1 cellular context compared by ENCODE assay signal in the genomic region with DNA sequence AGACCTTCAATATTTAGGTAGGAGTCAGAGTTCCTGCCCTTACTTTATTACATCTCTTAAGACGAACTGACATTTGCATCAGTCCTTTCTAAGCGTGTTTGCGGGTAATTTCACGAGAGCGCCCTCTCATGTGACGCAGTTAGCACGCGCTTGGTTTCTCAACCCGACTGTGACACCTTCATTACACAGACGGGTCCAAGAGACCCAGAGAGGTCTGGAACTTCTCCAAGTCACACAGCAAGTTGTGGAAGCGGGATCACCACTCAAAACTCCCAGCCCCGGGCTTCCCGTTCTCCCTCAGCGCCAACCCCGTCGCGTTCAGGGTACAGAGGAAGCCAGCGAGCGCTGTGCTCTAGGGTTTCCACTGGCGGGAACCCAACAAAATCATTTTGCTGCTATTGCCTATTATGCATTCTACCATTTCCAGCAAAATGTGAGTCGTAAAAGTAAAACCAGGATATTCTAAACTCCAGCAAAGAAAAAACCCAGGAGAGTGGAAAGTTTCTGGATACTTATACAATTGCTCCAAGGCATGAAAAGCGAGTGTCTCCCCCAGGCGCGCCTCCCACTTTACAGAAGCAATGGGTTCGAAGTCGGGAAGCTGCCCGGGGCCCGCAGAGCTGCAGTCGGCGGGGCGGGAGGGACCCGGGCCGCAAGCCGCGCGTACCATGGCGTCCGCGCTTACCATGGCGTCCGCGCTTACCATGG.
TF ChIP-seq lines count a peak whose summit lies in the region.

No MANE protein-coding gene starts in this region.

TF ChIP-seq in HepG2, 621 proteins besides CTCF, POLR2A, EP300 and RAD21 (continued from another document and continues in another):
- no peak for TF ChIP-seq ZNF800 (CRISPR knock-in tag; IDR thresholded peaks at IDR 0.05)
- TF ChIP-seq CEBPB (IDR thresholded peaks at IDR 0.05; ENCODE audit: borderline replicate concordance, low read depth, low read length), result peak; percentile 12; the same call in 1 of the 2 replicates
- peak; percentile 33; the same call in 1 of the 2 replicates for TF ChIP-seq ZNF34 (CRISPR knock-in tag; IDR thresholded peaks at IDR 0.05; ENCODE audit: borderline replicate concordance)
- no peak for TF ChIP-seq BCLAF1 (IDR thresholded peaks at IDR 0.05)
- TF ChIP-seq NFE2L1 (CRISPR knock-in tag; IDR thresholded peaks at IDR 0.05; ENCODE audit: borderline replicate concordance), result no peak
- peak; percentile 19; the same call in 1 of the 2 replicates for TF ChIP-seq ZNF274 (CRISPR knock-in tag; IDR thresholded peaks at IDR 0.05)
- TF ChIP-seq, protein P1, sequence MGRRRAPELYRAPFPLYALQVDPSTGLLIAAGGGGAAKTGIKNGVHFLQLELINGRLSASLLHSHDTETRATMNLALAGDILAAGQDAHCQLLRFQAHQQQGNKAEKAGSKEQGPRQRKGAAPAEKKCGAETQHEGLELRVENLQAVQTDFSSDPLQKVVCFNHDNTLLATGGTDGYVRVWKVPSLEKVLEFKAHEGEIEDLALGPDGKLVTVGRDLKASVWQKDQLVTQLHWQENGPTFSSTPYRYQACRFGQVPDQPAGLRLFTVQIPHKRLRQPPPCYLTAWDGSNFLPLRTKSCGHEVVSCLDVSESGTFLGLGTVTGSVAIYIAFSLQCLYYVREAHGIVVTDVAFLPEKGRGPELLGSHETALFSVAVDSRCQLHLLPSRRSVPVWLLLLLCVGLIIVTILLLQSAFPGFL (CRISPR knock-in tag; IDR thresholded peaks at IDR 0.05), result no peak
- 0 out of 2 replicates have a peak, but pooled peaks have one; percentile 12 for TF ChIP-seq ZNF558 (CRISPR knock-in tag; IDR thresholded peaks at IDR 0.05; ENCODE audit: borderline replicate concordance)
- TF ChIP-seq ELF4 (CRISPR knock-in tag; IDR thresholded peaks at IDR 0.05; ENCODE audit: borderline replicate concordance), result 0 out of 2 replicates have a peak, but pooled peaks have one; percentile 63
- no peak for TF ChIP-seq ADNP (CRISPR knock-in tag; IDR thresholded peaks at IDR 0.05)
- 0 out of 2 replicates have a peak, but pooled peaks have one; percentile 26 for TF ChIP-seq NR2C2 (CRISPR knock-in tag; IDR thresholded peaks at IDR 0.05; ENCODE audit: borderline replicate concordance)
- 0 out of 2 replicates have a peak, but pooled peaks have one; percentile 47 for TF ChIP-seq FOXC1 (CRISPR knock-in tag; IDR thresholded peaks at IDR 0.05; ENCODE audit: borderline replicate concordance)
- peak; percentile 24; the same call in 1 of the 2 replicates for TF ChIP-seq ZNF556 (CRISPR knock-in tag; IDR thresholded peaks at IDR 0.05; ENCODE audit: borderline replicate concordance)
- peak; percentile 11 for TF ChIP-seq SKI (IDR thresholded peaks at IDR 0.05; ENCODE audit: partially characterized antibody)
- TF ChIP-seq GMEB1 (CRISPR knock-in tag; IDR thresholded peaks at IDR 0.05; ENCODE audit: borderline replicate concordance), result 0 out of 2 replicates have a peak, but pooled peaks have one; percentile 9
- TF ChIP-seq SRY (CRISPR knock-in tag; IDR thresholded peaks at IDR 0.05), result peak; percentile 15; the same call in 1 of the 2 replicates
- TF ChIP-seq RARG (CRISPR knock-in tag; IDR thresholded peaks at IDR 0.05; ENCODE audit: low read depth), result 0 out of 2 replicates have a peak, but pooled peaks have one; percentile 28
- 0 out of 2 replicates have a peak, but pooled peaks have one; percentile 11 for TF ChIP-seq KDM2A (CRISPR knock-in tag; IDR thresholded peaks at IDR 0.05; ENCODE audit: borderline replicate concordance, low read depth)
- TF ChIP-seq FOSL2 (CRISPR knock-in tag; IDR thresholded peaks at IDR 0.05), result peak; percentile 43; the same call in 1 of the 2 replicates
- TF ChIP-seq ZMYM2 (CRISPR knock-in tag; IDR thresholded peaks at IDR 0.05), result no peak
- TF ChIP-seq, protein P2, sequence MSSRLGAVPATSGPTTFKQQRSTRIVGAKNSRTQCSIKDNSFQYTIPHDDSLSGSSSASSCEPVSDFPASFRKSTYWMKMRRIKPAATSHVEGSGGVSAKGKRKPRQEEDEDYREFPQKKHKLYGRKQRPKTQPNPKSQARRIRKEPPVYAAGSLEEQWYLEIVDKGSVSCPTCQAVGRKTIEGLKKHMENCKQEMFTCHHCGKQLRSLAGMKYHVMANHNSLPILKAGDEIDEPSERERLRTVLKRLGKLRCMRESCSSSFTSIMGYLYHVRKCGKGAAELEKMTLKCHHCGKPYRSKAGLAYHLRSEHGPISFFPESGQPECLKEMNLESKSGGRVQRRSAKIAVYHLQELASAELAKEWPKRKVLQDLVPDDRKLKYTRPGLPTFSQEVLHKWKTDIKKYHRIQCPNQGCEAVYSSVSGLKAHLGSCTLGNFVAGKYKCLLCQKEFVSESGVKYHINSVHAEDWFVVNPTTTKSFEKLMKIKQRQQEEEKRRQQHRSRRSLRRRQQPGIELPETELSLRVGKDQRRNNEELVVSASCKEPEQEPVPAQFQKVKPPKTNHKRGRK (CRISPR knock-in tag; IDR thresholded peaks at IDR 0.05), result no peak
- TF ChIP-seq BHLHE40 (IDR thresholded peaks at IDR 0.05; ENCODE audit: low read length), result no peak; the same call in 1 of the 2 replicates
- peak; percentile 52 for TF ChIP-seq POLR2G (IDR thresholded peaks at IDR 0.05; ENCODE audit: low read depth, low read length)
- no peak for TF ChIP-seq MIXL1 (CRISPR knock-in tag; IDR thresholded peaks at IDR 0.05)
- TF ChIP-seq ZNF430 (CRISPR knock-in tag; IDR thresholded peaks at IDR 0.05), result 0 out of 2 replicates have a peak, but pooled peaks have one; percentile 22
- 0 out of 2 replicates have a peak, but pooled peaks have one; percentile 6 for TF ChIP-seq MIER3 (CRISPR knock-in tag; IDR thresholded peaks at IDR 0.05; ENCODE audit: borderline replicate concordance)
- TF ChIP-seq, protein P3, sequence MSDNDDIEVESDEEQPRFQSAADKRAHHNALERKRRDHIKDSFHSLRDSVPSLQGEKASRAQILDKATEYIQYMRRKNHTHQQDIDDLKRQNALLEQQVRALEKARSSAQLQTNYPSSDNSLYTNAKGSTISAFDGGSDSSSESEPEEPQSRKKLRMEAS (IDR thresholded peaks at IDR 0.05), result peak; percentile 55; the same call in 1 of the 2 replicates
- peak; percentile 24 for TF ChIP-seq IKZF4 (CRISPR knock-in tag; IDR thresholded peaks at IDR 0.05; ENCODE audit: borderline replicate concordance, low read depth, not compliant biosample characterization)
- no peak for TF ChIP-seq CREB1 (IDR thresholded peaks at IDR 0.05)
- peak; percentile 69 for TF ChIP-seq CREB1 (CRISPR knock-in tag; IDR thresholded peaks at IDR 0.05)
- TF ChIP-seq TBX2 (CRISPR knock-in tag; IDR thresholded peaks at IDR 0.05; ENCODE audit: borderline replicate concordance), result peak; percentile 25; the same call in 1 of the 2 replicates
- TF ChIP-seq ZNF616 (CRISPR knock-in tag; IDR thresholded peaks at IDR 0.05; ENCODE audit: low read depth), result no peak
- TF ChIP-seq MYNN (CRISPR knock-in tag; IDR thresholded peaks at IDR 0.05; ENCODE audit: low read depth), result 0 out of 2 replicates have a peak, but pooled peaks have one; percentile 69
- no peak for TF ChIP-seq PPARG (CRISPR knock-in tag; conservative IDR thresholded peaks at IDR 0.05)
- no peak for TF ChIP-seq NCOR1 (IDR thresholded peaks at IDR 0.05; ENCODE audit: borderline replicate concordance, low read length)
- TF ChIP-seq MAZ (IDR thresholded peaks at IDR 0.05; ENCODE audit: borderline replicate concordance, low read depth, low read length), result no peak
- peak; percentile 15; the same call in 1 of the 2 replicates for TF ChIP-seq MAZ (CRISPR knock-in tag; IDR thresholded peaks at IDR 0.05; ENCODE audit: low read depth)
- peak; percentile 12 for TF ChIP-seq RBM39 (IDR thresholded peaks at IDR 0.05; ENCODE audit: low read depth, low read length, poor library complexity, severe bottlenecking)
- no peak for TF ChIP-seq SMARCE1 (IDR thresholded peaks at IDR 0.05; ENCODE audit: borderline replicate concordance)
- 0 out of 2 replicates have a peak, but pooled peaks have one; percentile 38 for TF ChIP-seq ZNF547 (CRISPR knock-in tag; IDR thresholded peaks at IDR 0.05)
- 0 out of 2 replicates have a peak, but pooled peaks have one; percentile 12 for TF ChIP-seq BCL6 (CRISPR knock-in tag; IDR thresholded peaks at IDR 0.05)
- TF ChIP-seq ZMYM3 (CRISPR knock-in tag; IDR thresholded peaks at IDR 0.05), result peak; percentile 87
- peak; percentile 28; the same call in 1 of the 2 replicates for TF ChIP-seq GATAD1 (CRISPR knock-in tag; IDR thresholded peaks at IDR 0.05)
- TF ChIP-seq ZNF30 (CRISPR knock-in tag; IDR thresholded peaks at IDR 0.05), result peak; percentile 19; the same call in 1 of the 2 replicates
- TF ChIP-seq ZNF138 (CRISPR knock-in tag; IDR thresholded peaks at IDR 0.05; ENCODE audit: low read depth), result 0 out of 2 replicates have a peak, but pooled peaks have one; percentile 43
- peak; percentile 9; the same call in 1 of the 2 replicates for TF ChIP-seq POGZ (CRISPR knock-in tag; IDR thresholded peaks at IDR 0.05)
- TF ChIP-seq ZNF598 (CRISPR knock-in tag; IDR thresholded peaks at IDR 0.05; ENCODE audit: borderline replicate concordance), result peak; percentile 82; the same call in 1 of the 2 replicates
- TF ChIP-seq ZNF720 (CRISPR knock-in tag; IDR thresholded peaks at IDR 0.05), result no peak
- peak; percentile 6; the same call in 1 of the 2 replicates for TF ChIP-seq HDAC1 (CRISPR knock-in tag; IDR thresholded peaks at IDR 0.05)
- peak; percentile 63; the same call in 1 of the 2 replicates for TF ChIP-seq ZNF691 (CRISPR knock-in tag; IDR thresholded peaks at IDR 0.05; ENCODE audit: borderline replicate concordance, low read depth)
- peak; percentile 26; the same call in 1 of the 2 replicates for TF ChIP-seq TFDP1 (CRISPR knock-in tag; IDR thresholded peaks at IDR 0.05; ENCODE audit: borderline replicate concordance)
- TF ChIP-seq CEBPG (CRISPR knock-in tag; IDR thresholded peaks at IDR 0.05), result peak; percentile 61
- TF ChIP-seq TGIF2 (CRISPR knock-in tag; IDR thresholded peaks at IDR 0.05), result 0 out of 2 replicates have a peak, but pooled peaks have one; percentile 50
